Comparison of ENCODE assay signal across 22 cellular contexts in genomic region chr6:12115492-12115891, GRCh38.
A peak's percentile ranks its signal among the peaks of the same experiment; 100 is the strongest.
DNase-seq lines count a peak whose midpoint lies in the region; ATAC-seq, FAIRE-seq and TF ChIP-seq lines count a peak whose summit lies in the region.
"Had no signal": no experiment of that assay in that cellular context is flagged by ENCODE, and none has a peak within 500 bp of the region (broad histone marks: within the 10 kb centered on the region; RNA-seq: fewer than 3 reads in every experiment).

No MANE protein-coding gene starts in this region.

- H3K9me3 Mint-ChIP-seq in activated naive CD8-positive, alpha-beta T cell treated with anti-CD3 and anti-CD28 coated beads, Interleukin-2, amount 10 ng/mL, durations not matched to agents 7 days and 5 days, result peaks cover 8% of the 10 kb centered on the region
- peaks cover 20% of the 10 kb centered on the region for H3K9me3 Mint-ChIP-seq in activated naive CD8-positive, alpha-beta T cell treated with anti-CD3 and anti-CD28 coated beads, Interleukin-2, amount 50 U/mL, for 24 hours
- H3K9me3 Mint-ChIP-seq in activated T-helper 17 cell treated with anti-CD3 and anti-CD28 coated beads, Interleukin-2, amount 50 U/mL, for 72 hours, result peaks cover 5% of the 10 kb centered on the region
- peaks cover 8 to 13% of the 10 kb centered on the region in 2 donors for H3K9me3 Mint-ChIP-seq in stimulated activated naive B cell treated with anti-CD40 and anti-IgM and Interleukin-4, amounts not matched to agents 10 μg/mL and 1 μg/mL and 100 μg/mL, for 72 hours

- peaks cover 58% of the 10 kb centered on the region for H3K36me3 Mint-ChIP-seq in activated naive CD8-positive, alpha-beta T cell treated with anti-CD3 and anti-CD28 coated beads, Interleukin-2, amount 10 ng/mL, durations not matched to agents 7 days and 5 days
- peaks cover 59% of the 10 kb centered on the region for H3K36me3 Mint-ChIP-seq in activated naive CD8-positive, alpha-beta T cell treated with anti-CD3 and anti-CD28 coated beads, Interleukin-2, amount 50 U/mL, for 24 hours (ENCODE audit: low read depth)
- peaks cover 63% of the 10 kb centered on the region for H3K36me3 Mint-ChIP-seq in activated T-helper 17 cell treated with anti-CD3 and anti-CD28 coated beads, Interleukin-2, amount 50 U/mL, for 72 hours (ENCODE audit: low read depth)
- peaks cover 40 to 65% of the 10 kb centered on the region in 2 donors for H3K36me3 Mint-ChIP-seq in stimulated activated naive B cell treated with anti-CD40 and anti-IgM and Interleukin-4, amounts not matched to agents 10 μg/mL and 1 μg/mL and 100 μg/mL, for 72 hours

- ATAC-seq in activated naive CD8-positive, alpha-beta T cell treated with anti-CD3 and anti-CD28 coated beads, Interleukin-2, amount 10 ng/mL, durations not matched to agents 7 days and 5 days (ENCODE audit: low read depth), result no peak
- no peak for ATAC-seq in activated naive CD8-positive, alpha-beta T cell treated with anti-CD3 and anti-CD28 coated beads, Interleukin-2, amount 50 U/mL, for 24 hours
- ATAC-seq in HG02610 (IDR thresholded peaks at IDR 0.05; ENCODE audit: unreplicated experiment), result peak; percentile 20
- ATAC-seq in activated T-helper 17 cell treated with anti-CD3 and anti-CD28 coated beads, Interleukin-2, amount 50 U/mL, for 72 hours (replicated peaks), result no peak
- no peak for ATAC-seq in stimulated activated naive B cell treated with anti-CD40 and anti-IgM and Interleukin-4, amounts not matched to agents 10 μg/mL and 1 μg/mL and 100 μg/mL, for 72 hours (replicated peaks)
- ATAC-seq: gastroesophageal sphincter, left cardiac atrium had no signal

- H3K4me1 Mint-ChIP-seq in activated naive CD8-positive, alpha-beta T cell treated with anti-CD3 and anti-CD28 coated beads, Interleukin-2, amount 10 ng/mL, durations not matched to agents 7 days and 5 days, result peaks cover 49% of the 10 kb centered on the region
- H3K4me1 Mint-ChIP-seq in activated naive CD8-positive, alpha-beta T cell treated with anti-CD3 and anti-CD28 coated beads, Interleukin-2, amount 50 U/mL, for 24 hours, result peaks cover 65% of the 10 kb centered on the region
- peaks cover 43% of the 10 kb centered on the region for H3K4me1 Mint-ChIP-seq in activated T-helper 17 cell treated with anti-CD3 and anti-CD28 coated beads, Interleukin-2, amount 50 U/mL, for 72 hours
- peaks cover 44 to 70% of the 10 kb centered on the region in 2 donors for H3K4me1 Mint-ChIP-seq in stimulated activated naive B cell treated with anti-CD40 and anti-IgM and Interleukin-4, amounts not matched to agents 10 μg/mL and 1 μg/mL and 100 μg/mL, for 72 hours

- POLR2A ChIA-PET in activated naive CD8-positive, alpha-beta T cell treated with anti-CD3 and anti-CD28 coated beads, Interleukin-2, amount 10 ng/mL, durations not matched to agents 7 days and 5 days (lab: Charles Lee), result interaction anchor here (0.6 kb wide), 1 partner anchor 668 kb away, joined by 4 read pairs; no protein-coding TSS in a partner anchor

- no peak for TF ChIP-seq POLR2A in H54 (IDR thresholded peaks at IDR 0.05; ENCODE audit: low read depth, low read length)

- H3K27me3 Mint-ChIP-seq in activated naive CD8-positive, alpha-beta T cell treated with anti-CD3 and anti-CD28 coated beads, Interleukin-2, amount 10 ng/mL, durations not matched to agents 7 days and 5 days, result no peaks in the 10 kb centered on the region
- no peaks in the 10 kb centered on the region for H3K27me3 Mint-ChIP-seq in activated naive CD8-positive, alpha-beta T cell treated with anti-CD3 and anti-CD28 coated beads, Interleukin-2, amount 50 U/mL, for 24 hours
- H3K27me3 Mint-ChIP-seq in activated T-helper 17 cell treated with anti-CD3 and anti-CD28 coated beads, Interleukin-2, amount 50 U/mL, for 72 hours, result no peaks in the 10 kb centered on the region
- H3K27me3 Mint-ChIP-seq in stimulated activated naive B cell treated with anti-CD40 and anti-IgM and Interleukin-4, amounts not matched to agents 10 μg/mL and 1 μg/mL and 100 μg/mL, for 72 hours, result no peaks in the 10 kb centered on the region
- H3K27me3 Mint-ChIP-seq: activated CD4-positive, alpha-beta memory T cell treated with anti-CD3 and anti-CD28 coated beads, Interleukin-2, amount 10 ng/mL, durations not matched to agents 7 days and 5 days; activated naive CD8-positive, alpha-beta T cell; type B pancreatic cell had no signal

- H3K27ac Mint-ChIP-seq in activated naive CD8-positive, alpha-beta T cell treated with anti-CD3 and anti-CD28 coated beads, Interleukin-2, amount 10 ng/mL, durations not matched to agents 7 days and 5 days, result peak overlapping the region; percentile 64
- no peak overlapping the region for H3K27ac Mint-ChIP-seq in activated naive CD8-positive, alpha-beta T cell treated with anti-CD3 and anti-CD28 coated beads, Interleukin-2, amount 50 U/mL, for 24 hours
- H3K27ac Mint-ChIP-seq in activated T-helper 17 cell treated with anti-CD3 and anti-CD28 coated beads, Interleukin-2, amount 50 U/mL, for 72 hours, result no peak overlapping the region
- H3K27ac Mint-ChIP-seq in stimulated activated naive B cell treated with anti-CD40 and anti-IgM and Interleukin-4, amounts not matched to agents 10 μg/mL and 1 μg/mL and 100 μg/mL, for 72 hours, result peak overlapping the region; percentile 63
- H3K27ac Mint-ChIP-seq: activated CD4-positive, alpha-beta memory T cell treated with anti-CD3 and anti-CD28 coated beads, Interleukin-2, amount 10 ng/mL, durations not matched to agents 7 days and 5 days; activated T-helper 2 cell treated with anti-CD3 and anti-CD28 coated beads, Interferon-gamma antibody, Interleukin-2, Interleukin-4, amounts not matched to agents 10 μg/mL and 5 μg/mL and 100 μg/mL, durations not matched to agents 14 hours and 24 hours and 36 hours; type B pancreatic cell had no signal

- FAIRE-seq in H54 (lab: Jason Lieb, UNC), result no peak
- FAIRE-seq: endothelial cell of umbilical vein had no signal

- H3K4me3 Mint-ChIP-seq in activated naive CD8-positive, alpha-beta T cell treated with anti-CD3 and anti-CD28 coated beads, Interleukin-2, amount 10 ng/mL, durations not matched to agents 7 days and 5 days, result no peak overlapping the region
- no peak overlapping the region for H3K4me3 Mint-ChIP-seq in activated naive CD8-positive, alpha-beta T cell treated with anti-CD3 and anti-CD28 coated beads, Interleukin-2, amount 50 U/mL, for 24 hours
- peak overlapping the region; percentile 12 for H3K4me3 Mint-ChIP-seq in activated T-helper 17 cell treated with anti-CD3 and anti-CD28 coated beads, Interleukin-2, amount 50 U/mL, for 72 hours
- peak overlapping the region in 1 of 2 donors; percentile 27 for H3K4me3 Mint-ChIP-seq in stimulated activated naive B cell treated with anti-CD40 and anti-IgM and Interleukin-4, amounts not matched to agents 10 μg/mL and 1 μg/mL and 100 μg/mL, for 72 hours
- H3K4me3 Mint-ChIP-seq: activated CD4-positive, alpha-beta memory T cell treated with anti-CD3 and anti-CD28 coated beads, Interleukin-2, amount 10 ng/mL, durations not matched to agents 7 days and 5 days; activated naive CD8-positive, alpha-beta T cell; type B pancreatic cell had no signal

- DNase-seq in activated naive CD8-positive, alpha-beta T cell treated with anti-CD3 and anti-CD28 coated beads, Interleukin-2, amount 10 ng/mL, durations not matched to agents 7 days and 5 days, result no peak
- DNase-seq in activated naive CD8-positive, alpha-beta T cell treated with anti-CD3 and anti-CD28 coated beads, Interleukin-2, amount 50 U/mL, for 24 hours, result no peak
- no peak for DNase-seq in stimulated activated naive B cell treated with anti-CD40 and anti-IgM and Interleukin-4, amounts not matched to agents 10 μg/mL and 1 μg/mL and 100 μg/mL, for 72 hours
- DNase-seq in COR-L47 (lab: John Stamatoyannopoulos, UW) (no peak), glomerular visceral epithelial cell (ENCODE audit: extremely low spot score) (no peak), H54 (ENCODE audit: insufficient read length, low spot score) (no peak)
- DNase-seq: activated CD4-positive, alpha-beta memory T cell treated with anti-CD3 and anti-CD28 coated beads, Interleukin-2, amount 10 ng/mL, durations not matched to agents 7 days and 5 days; activated CD8-positive, alpha-beta memory T cell treated with anti-CD3 and anti-CD28 coated beads, Interleukin-2, amount 50 U/mL, for 4 hours; aorta; hippocampal formation; left cardiac atrium; NCI-H1092 treated with DMSO at 0.1 percent for 48 hours; NCI-H1694 treated with DMSO at 0.1 percent for 48 hours; retina; stimulated activated naive CD4-positive, alpha-beta T cell had no signal

Comparison
In these comparisons a context has a peak if more than half of its experiments do, and no peak if none do; other contexts are left out.
1. H3K27ac Mint-ChIP-seq: peak in activated naive CD8-positive, alpha-beta T cell treated with anti-CD3 and anti-CD28 coated beads, Interleukin-2, amount 10 ng/mL, durations not matched to agents 7 days and 5 days (single experiment) and stimulated activated naive B cell treated with anti-CD40 and anti-IgM and Interleukin-4, amounts not matched to agents 10 μg/mL and 1 μg/mL and 100 μg/mL, for 72 hours (single experiment); none in activated naive CD8-positive, alpha-beta T cell treated with anti-CD3 and anti-CD28 coated beads, Interleukin-2, amount 50 U/mL, for 24 hours (single experiment) and activated T-helper 17 cell treated with anti-CD3 and anti-CD28 coated beads, Interleukin-2, amount 50 U/mL, for 72 hours (single experiment).